In genomic region chr17:40021471-40021961, GRCh38 we compare ENCODE assay signal across 10 cellular contexts. TPM values are rescaled to one million over a fixed set of nuclear protein-coding genes. Genes with fewer than 3 reads are reported as not detected.
DNase-seq lines count a peak whose midpoint lies in the region; ATAC-seq and TF ChIP-seq lines count a peak whose summit lies in the region.
"Had no signal": no experiment of that assay in that cellular context is flagged by ENCODE, and none has a peak within 500 bp of the region (broad histone marks: within the 10 kb centered on the region; RNA-seq: fewer than 3 reads in every experiment).

No MANE protein-coding gene starts in this region.

- H3K4me3 ChIP-seq in GM23338 = no peak overlapping the region
- no peak overlapping the region for H3K4me3 ChIP-seq in fibroblast of the aortic adventitia (ENCODE audit: low read depth, low read length)
- no peak overlapping the region for H3K4me3 ChIP-seq in subcutaneous abdominal adipose tissue (ENCODE audit: low read depth in 1 of 5, low read length in 5 of 5)
- H3K4me3 ChIP-seq: pancreas had no signal

- no peaks in the 10 kb centered on the region for H3K9me3 Mint-ChIP-seq in GM23338
- H3K9me3 Mint-ChIP-seq in activated CD4-positive, alpha-beta T cell treated with anti-CD3 and anti-CD28 coated beads for 36 hours (ENCODE audit: low read depth) = no peaks in the 10 kb centered on the region
- H3K9me3 Mint-ChIP-seq: IgD-negative memory B cell had no signal

- H2AFZ ChIP-seq in GM23338 = no peak overlapping the region

- peaks cover 7% of the 10 kb centered on the region for H3F3A ChIP-seq in GM23338 (replicated peaks; ENCODE audit: low read depth)

- H3K4me2 ChIP-seq in GM23338 = no peak overlapping the region

- no peaks in the 10 kb centered on the region for H3K9me3 ChIP-seq in subcutaneous abdominal adipose tissue (ENCODE audit: control insufficient read depth in 5 of 5, low read length in 5 of 5)
- H3K9me3 ChIP-seq: pancreas had no signal

- H3K36me3 Mint-ChIP-seq in GM23338 (ENCODE audit: low read depth) = peaks cover 54% of the 10 kb centered on the region
- H3K36me3 Mint-ChIP-seq in activated CD4-positive, alpha-beta T cell treated with anti-CD3 and anti-CD28 coated beads for 36 hours (ENCODE audit: low read depth) = peaks cover 37% of the 10 kb centered on the region

- no peaks in the 10 kb centered on the region for H3K27me3 ChIP-seq in GM23338 (ENCODE audit: insufficient read depth)
- no peaks in the 10 kb centered on the region for H3K27me3 ChIP-seq in subcutaneous abdominal adipose tissue (ENCODE audit: control insufficient read depth in 5 of 5, insufficient read depth in 4 of 5, low read length in 5 of 5)
- H3K27me3 ChIP-seq: pancreas had no signal

- peak overlapping the region in 2 of 5 donors; percentile 16 to 23 for H3K9ac ChIP-seq in subcutaneous abdominal adipose tissue (ENCODE audit: low read length in 5 of 5)

- no peaks in the 10 kb centered on the region for H3K79me2 ChIP-seq in GM23338 (replicated peaks; ENCODE audit: insufficient read depth)

- H3K4me3 Mint-ChIP-seq in GM23338 = no peak overlapping the region; the same call in 2 of the 3 replicates
- H3K4me3 Mint-ChIP-seq in activated CD4-positive, alpha-beta T cell treated with anti-CD3 and anti-CD28 coated beads for 36 hours = no peak overlapping the region
- H3K4me3 Mint-ChIP-seq: IgD-negative memory B cell had no signal

- in situ Hi-C loops in GM13976 (cut with MboI; ENCODE audit: low sequenced_read_pairs, unreplicated experiment) = no loop called here

- TF ChIP-seq CTCF in GM23338 (conservative IDR thresholded peaks at IDR 0.05; ENCODE audit: low read depth in 2 of 2) (no peak), fibroblast of the aortic adventitia (IDR thresholded peaks at IDR 0.05; ENCODE audit: insufficient read depth, low read length) (no peak), GM13976 (IDR thresholded peaks at IDR 0.05; ENCODE audit: borderline replicate concordance, control extremely low read depth, extremely low read depth, insufficient read depth, missing control alignments) (no peak)

- POLR2A ChIA-PET in activated CD4-positive, alpha-beta T cell treated with anti-CD3 and anti-CD28 coated beads for 36 hours (lab: Charles Lee) = no interaction called here

- H4K20me1 ChIP-seq in GM23338 (replicated peaks; ENCODE audit: insufficient read depth) = no peaks in the 10 kb centered on the region

- intact Hi-C loops in activated CD4-positive, alpha-beta T cell treated with anti-CD3 and anti-CD28 coated beads for 36 hours (cut with DNase I, micrococcal nuclease) = no loop called here

- DNase-seq in GM23338 (ENCODE audit: low spot score) (no peak), SW 1271 (lab: John Stamatoyannopoulos, UW) (peak; percentile 67 to 75), fibroblast of the aortic adventitia (ENCODE audit: low read depth) (peak; percentile 42), GM13976 (ENCODE audit: low spot score) (no peak), NCI-H2107 (lab: John Stamatoyannopoulos, UW) (no peak)
- DNase-seq in activated CD4-positive, alpha-beta T cell treated with anti-CD3 and anti-CD28 coated beads for 36 hours = no peak
- DNase-seq: pancreas had no signal

- CTCF ChIA-PET in activated CD4-positive, alpha-beta T cell treated with anti-CD3 and anti-CD28 coated beads for 36 hours (lab: Charles Lee) = interaction anchor here (0.6 to 1.4 kb wide), 6 partner anchors 8 to 277 kb away, joined by 3 to 4 read pairs (median 4); no protein-coding TSS in a partner anchor

- H3K27ac Mint-ChIP-seq in GM23338 = peak overlapping the region; percentile 31; the same call in 1 of the 2 replicates
- no peak overlapping the region for H3K27ac Mint-ChIP-seq in activated CD4-positive, alpha-beta T cell treated with anti-CD3 and anti-CD28 coated beads for 36 hours
- H3K27ac Mint-ChIP-seq: IgD-negative memory B cell had no signal

- peaks cover 22% of the 10 kb centered on the region for H3K4me1 ChIP-seq in GM23338 (ENCODE audit: insufficient read depth)
- H3K4me1 ChIP-seq in subcutaneous abdominal adipose tissue (ENCODE audit: control insufficient read depth in 5 of 5, insufficient read depth in 5 of 5, low read length in 5 of 5) = peaks cover 0 to 44% (median 18%) of the 10 kb centered on the region in 5 donors

- H3K9me2 ChIP-seq in GM23338 (ENCODE audit: insufficient read depth) = no peaks in the 10 kb centered on the region

- H3K4me1 Mint-ChIP-seq in GM23338 = peaks cover 30% of the 10 kb centered on the region
- peaks cover 15% of the 10 kb centered on the region for H3K4me1 Mint-ChIP-seq in activated CD4-positive, alpha-beta T cell treated with anti-CD3 and anti-CD28 coated beads for 36 hours
- H3K4me1 Mint-ChIP-seq: IgD-negative memory B cell had no signal

- H3K36me3 ChIP-seq in GM23338 (ENCODE audit: insufficient read depth) (peaks cover 15% of the 10 kb centered on the region; the same call in 1 of the 2 replicates), subcutaneous abdominal adipose tissue (ENCODE audit: control insufficient read depth in 5 of 5, insufficient read depth in 5 of 5, low read length in 5 of 5) (peaks cover 5 to 68% (median 61%) of the 10 kb centered on the region in 5 donors)

- H3K27me3 Mint-ChIP-seq in GM23338 (ENCODE audit: insufficient read depth, low read depth, poor library complexity) = peaks cover 15% of the 10 kb centered on the region
- no peaks in the 10 kb centered on the region for H3K27me3 Mint-ChIP-seq in activated CD4-positive, alpha-beta T cell treated with anti-CD3 and anti-CD28 coated beads for 36 hours
- H3K27me3 Mint-ChIP-seq: IgD-negative memory B cell had no signal

- ATAC-seq in GM23338 = no peak
- ATAC-seq in HG02885 (IDR thresholded peaks at IDR 0.05; ENCODE audit: poor library complexity, unreplicated experiment) = no peak
- no peak for ATAC-seq in activated CD4-positive, alpha-beta T cell treated with anti-CD3 and anti-CD28 coated beads for 36 hours
- ATAC-seq: pancreas had no signal

- H3K27ac ChIP-seq in GM23338 (ENCODE audit: low read depth) (no peak overlapping the region), subcutaneous abdominal adipose tissue (ENCODE audit: low read depth, low read length) (peak overlapping the region; percentile 46)
- H3K27ac ChIP-seq: pancreas had no signal

TF ChIP-seq in GM23338, 12 proteins besides CTCF, POLR2A, EP300 and RAD21 (continues in another document):
- no peak for TF ChIP-seq EZH2phosphoT487 (IDR thresholded peaks at IDR 0.05; ENCODE audit: unreplicated experiment)
- no peak for TF ChIP-seq ETS1 (IDR thresholded peaks at IDR 0.05)
- no peak for TF ChIP-seq CREB1 (CRISPR knock-in tag; IDR thresholded peaks at IDR 0.05; ENCODE audit: low read depth)
- TF ChIP-seq STAT1 (IDR thresholded peaks at IDR 0.05; ENCODE audit: unreplicated experiment) = no peak
- TF ChIP-seq EZH2 (IDR thresholded peaks at IDR 0.05; ENCODE audit: low read depth, unreplicated experiment) = no peak

RNA-seq across cellular contexts. Expression of gene CSF3, which starts 6.3 kb away (rescaled TPM):
- total RNA-seq in GM23338 (2014; rRNA removed; shearing (Covaris generic)) = 1.2 TPM in 1 of 2 replicates, not detected in the other
- polyA plus RNA-seq in GM23338 (2016; fragmentation: Nextera tagmentation; extraction: Ambion mirVana) = not detected in 2 replicates
- total RNA-seq in fibroblast of the aortic adventitia (ENCODE audit: low replicate concordance) = 0.25 TPM in 1 of 2 replicates, not detected in the other
- not detected for total RNA-seq in activated CD4-positive, alpha-beta T cell treated with anti-CD3 and anti-CD28 coated beads for 36 hours
- polyA plus RNA-seq: IgD-negative memory B cell had no signal

RNA-seq across cellular contexts. Expression of gene MED24, which starts 32.7 kb away (rescaled TPM):
- total RNA-seq in GM23338 (2014; rRNA removed; shearing (Covaris generic)) = 88.9 and 95.1 TPM in 2 replicates
- polyA plus RNA-seq in GM23338 (2016; fragmentation: Nextera tagmentation; extraction: Ambion mirVana) = 44.4 and 44.8 TPM in 2 replicates
- total RNA-seq in fibroblast of the aortic adventitia (ENCODE audit: low replicate concordance) = 42.8 and 68.1 TPM in 2 replicates
- 100 to 1,000 TPM in 1 of 2 experiments, 10 to 100 TPM in 1; 97.4 to 110 TPM for total RNA-seq in activated CD4-positive, alpha-beta T cell treated with anti-CD3 and anti-CD28 coated beads for 36 hours

RNA-seq across cellular contexts. Expression of gene PSMD3, which starts 40.9 kb away (rescaled TPM):
- 200 and 217 TPM in 2 replicates for total RNA-seq in GM23338 (2014; rRNA removed; shearing (Covaris generic))
- polyA plus RNA-seq in GM23338 (2016; fragmentation: Nextera tagmentation; extraction: Ambion mirVana) = 100 and 112 TPM in 2 replicates
- 41.9 and 73.5 TPM in 2 replicates for total RNA-seq in fibroblast of the aortic adventitia (ENCODE audit: low replicate concordance)
- 100 to 1,000 TPM; 141 to 146 TPM for total RNA-seq in activated CD4-positive, alpha-beta T cell treated with anti-CD3 and anti-CD28 coated beads for 36 hours

RNA-seq across cellular contexts. Expression of gene THRA, which starts 41.2 kb away (rescaled TPM):
- total RNA-seq in GM23338 (2014; rRNA removed; shearing (Covaris generic)) = 9.6 and 10.5 TPM in 2 replicates
- 3.4 and 3.6 TPM in 2 replicates for polyA plus RNA-seq in GM23338 (2016; fragmentation: Nextera tagmentation; extraction: Ambion mirVana)
- 23.0 and 26.0 TPM in 2 replicates for total RNA-seq in fibroblast of the aortic adventitia (ENCODE audit: low replicate concordance)
- total RNA-seq in activated CD4-positive, alpha-beta T cell treated with anti-CD3 and anti-CD28 coated beads for 36 hours = 10 to 100 TPM; 12.9 to 13.1 TPM

RNA-seq across cellular contexts. Expression of gene GSDMA, which starts 58.7 kb away (rescaled TPM):
- 1.0 TPM in 1 of 2 replicates, not detected in the other for total RNA-seq in GM23338 (2014; rRNA removed; shearing (Covaris generic))
- polyA plus RNA-seq in GM23338 (2016; fragmentation: Nextera tagmentation; extraction: Ambion mirVana) = not detected in 2 replicates
- total RNA-seq in fibroblast of the aortic adventitia (ENCODE audit: low replicate concordance) = not detected in 2 replicates
- 1 to 10 TPM in 1 of 2 experiments, under 1 TPM in 1; 0.98 to 1.1 TPM for total RNA-seq in activated CD4-positive, alpha-beta T cell treated with anti-CD3 and anti-CD28 coated beads for 36 hours
- polyA plus RNA-seq: pancreas had no signal

Comparison
In these comparisons a context has a peak if more than half of its experiments do, and no peak if none do; other contexts are left out.
1. DNase-seq: peak in SW 1271 (2 of 2) and fibroblast of the aortic adventitia (single experiment); none in GM23338 (single experiment), GM13976 (single experiment), NCI-H2107 (single experiment) and activated CD4-positive, alpha-beta T cell treated with anti-CD3 and anti-CD28 coated beads for 36 hours (single experiment).